2 cellular contexts compared by ENCODE assay signal in the genomic region with DNA sequence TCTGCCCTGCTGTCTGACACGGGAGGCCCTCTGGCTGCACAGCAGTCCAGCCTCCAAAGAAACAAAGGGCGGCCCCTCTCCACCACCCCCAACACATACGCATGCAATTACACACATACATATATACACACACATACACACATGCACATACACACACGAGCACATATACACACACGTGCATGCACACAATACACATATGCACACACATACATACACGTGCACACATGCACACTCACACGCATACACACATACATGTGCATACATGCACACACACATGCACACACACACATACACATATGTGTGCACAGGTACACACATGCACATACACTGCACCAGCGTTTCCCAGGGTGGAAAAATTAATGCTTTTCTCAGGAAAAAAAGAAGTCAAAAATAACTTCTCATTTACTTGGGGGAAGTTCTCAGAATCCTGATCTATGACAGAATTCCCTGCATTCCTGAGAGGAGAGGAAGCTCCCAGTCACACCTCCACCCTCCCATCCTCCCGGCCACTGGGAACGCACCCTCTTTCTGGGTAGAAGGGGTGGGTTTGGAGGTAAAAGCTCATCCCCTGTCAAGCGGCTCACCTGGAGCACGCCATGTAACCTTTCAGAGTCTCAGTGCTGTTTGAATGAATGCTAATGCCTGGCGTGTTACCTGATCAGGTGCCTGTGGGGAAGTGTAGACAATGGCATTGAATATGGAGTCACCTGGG.
TF ChIP-seq lines count a peak whose summit lies in the region.

No MANE protein-coding gene starts in this region.

TF ChIP-seq in GM23338, 12 proteins besides CTCF, POLR2A, EP300 and RAD21:
- TF ChIP-seq, protein P1, sequence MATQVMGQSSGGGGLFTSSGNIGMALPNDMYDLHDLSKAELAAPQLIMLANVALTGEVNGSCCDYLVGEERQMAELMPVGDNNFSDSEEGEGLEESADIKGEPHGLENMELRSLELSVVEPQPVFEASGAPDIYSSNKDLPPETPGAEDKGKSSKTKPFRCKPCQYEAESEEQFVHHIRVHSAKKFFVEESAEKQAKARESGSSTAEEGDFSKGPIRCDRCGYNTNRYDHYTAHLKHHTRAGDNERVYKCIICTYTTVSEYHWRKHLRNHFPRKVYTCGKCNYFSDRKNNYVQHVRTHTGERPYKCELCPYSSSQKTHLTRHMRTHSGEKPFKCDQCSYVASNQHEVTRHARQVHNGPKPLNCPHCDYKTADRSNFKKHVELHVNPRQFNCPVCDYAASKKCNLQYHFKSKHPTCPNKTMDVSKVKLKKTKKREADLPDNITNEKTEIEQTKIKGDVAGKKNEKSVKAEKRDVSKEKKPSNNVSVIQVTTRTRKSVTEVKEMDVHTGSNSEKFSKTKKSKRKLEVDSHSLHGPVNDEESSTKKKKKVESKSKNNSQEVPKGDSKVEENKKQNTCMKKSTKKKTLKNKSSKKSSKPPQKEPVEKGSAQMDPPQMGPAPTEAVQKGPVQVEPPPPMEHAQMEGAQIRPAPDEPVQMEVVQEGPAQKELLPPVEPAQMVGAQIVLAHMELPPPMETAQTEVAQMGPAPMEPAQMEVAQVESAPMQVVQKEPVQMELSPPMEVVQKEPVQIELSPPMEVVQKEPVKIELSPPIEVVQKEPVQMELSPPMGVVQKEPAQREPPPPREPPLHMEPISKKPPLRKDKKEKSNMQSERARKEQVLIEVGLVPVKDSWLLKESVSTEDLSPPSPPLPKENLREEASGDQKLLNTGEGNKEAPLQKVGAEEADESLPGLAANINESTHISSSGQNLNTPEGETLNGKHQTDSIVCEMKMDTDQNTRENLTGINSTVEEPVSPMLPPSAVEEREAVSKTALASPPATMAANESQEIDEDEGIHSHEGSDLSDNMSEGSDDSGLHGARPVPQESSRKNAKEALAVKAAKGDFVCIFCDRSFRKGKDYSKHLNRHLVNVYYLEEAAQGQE (IDR thresholded peaks at IDR 0.05; ENCODE audit: unreplicated experiment): no peak
- no peak for TF ChIP-seq ZNF331 (CRISPR knock-in tag; IDR thresholded peaks at IDR 0.05; ENCODE audit: low read depth)

TF ChIP-seq in WTC11, 78 proteins besides CTCF, POLR2A, EP300 and RAD21:
- TF ChIP-seq, protein P2, sequence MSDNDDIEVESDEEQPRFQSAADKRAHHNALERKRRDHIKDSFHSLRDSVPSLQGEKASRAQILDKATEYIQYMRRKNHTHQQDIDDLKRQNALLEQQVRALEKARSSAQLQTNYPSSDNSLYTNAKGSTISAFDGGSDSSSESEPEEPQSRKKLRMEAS (CRISPR knock-in tag; IDR thresholded peaks at IDR 0.05): no peak
- TF ChIP-seq, protein P3, sequence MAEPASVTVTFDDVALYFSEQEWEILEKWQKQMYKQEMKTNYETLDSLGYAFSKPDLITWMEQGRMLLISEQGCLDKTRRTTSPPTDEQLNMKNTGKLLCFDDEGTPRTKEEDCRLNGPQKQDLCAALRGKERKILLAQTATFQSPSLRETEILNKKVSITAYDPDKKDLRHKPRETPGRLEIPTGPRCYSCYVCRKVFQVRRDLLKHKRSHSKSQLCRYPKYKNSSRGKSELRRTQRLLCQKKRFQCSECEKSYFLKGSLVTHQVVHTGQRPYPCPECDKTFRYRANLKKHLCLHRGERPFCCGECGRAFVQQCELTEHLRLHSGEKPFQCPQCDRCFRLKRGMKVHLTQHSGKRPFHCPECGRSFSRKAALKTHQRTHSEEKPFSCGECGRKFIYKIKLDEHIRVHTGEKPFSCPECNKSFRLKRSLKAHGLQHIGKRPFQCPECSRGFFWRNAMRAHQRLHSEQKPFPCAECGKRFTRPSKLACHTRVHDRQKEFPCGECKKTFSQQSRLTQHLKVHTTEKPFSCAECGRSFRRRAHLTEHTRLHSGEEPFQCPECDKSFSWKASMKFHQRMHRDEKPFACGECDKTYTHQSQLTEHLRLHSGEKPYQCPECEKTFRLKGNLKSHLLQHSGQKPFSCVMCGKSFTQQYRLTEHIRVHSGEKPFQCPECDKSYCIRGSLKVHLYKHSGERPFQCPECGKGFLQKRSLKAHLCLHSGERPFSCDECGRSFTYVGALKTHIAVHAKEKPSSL (CRISPR knock-in tag; conservative IDR thresholded peaks at IDR 0.05): no peak
- TF ChIP-seq, protein P4, sequence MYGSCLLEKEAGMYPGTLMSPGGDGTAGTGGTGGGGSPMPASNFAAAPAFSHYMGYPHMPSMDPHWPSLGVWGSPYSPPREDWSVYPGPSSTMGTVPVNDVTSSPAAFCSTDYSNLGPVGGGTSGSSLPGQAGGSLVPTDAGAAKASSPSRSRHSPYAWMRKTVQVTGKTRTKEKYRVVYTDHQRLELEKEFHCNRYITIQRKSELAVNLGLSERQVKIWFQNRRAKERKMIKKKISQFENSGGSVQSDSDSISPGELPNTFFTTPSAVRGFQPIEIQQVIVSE (CRISPR knock-in tag; IDR thresholded peaks at IDR 0.05; ENCODE audit: borderline replicate concordance): no peak
- TF ChIP-seq SOX15 (CRISPR knock-in tag; IDR thresholded peaks at IDR 0.05) (no peak), ZNF138 (CRISPR knock-in tag; conservative IDR thresholded peaks at IDR 0.05) (no peak), GTF2I (CRISPR knock-in tag; conservative IDR thresholded peaks at IDR 0.05) (no peak), NFE2L1 (CRISPR knock-in tag; IDR thresholded peaks at IDR 0.05) (no peak), FOXK1 (CRISPR knock-in tag; IDR thresholded peaks at IDR 0.05) (no peak), RORB (CRISPR knock-in tag; IDR thresholded peaks at IDR 0.05) (no peak), ZNF423 (CRISPR knock-in tag; IDR thresholded peaks at IDR 0.05) (no peak), MXD4 (CRISPR knock-in tag; IDR thresholded peaks at IDR 0.05; ENCODE audit: borderline replicate concordance) (no peak), ATF1 (CRISPR knock-in tag; IDR thresholded peaks at IDR 0.05) (no peak), KAT7 (CRISPR knock-in tag; IDR thresholded peaks at IDR 0.05; ENCODE audit: borderline replicate concordance) (no peak), CREB1 (CRISPR knock-in tag; IDR thresholded peaks at IDR 0.05) (no peak), NR2C2 (CRISPR knock-in tag; IDR thresholded peaks at IDR 0.05) (no peak), NFYB (CRISPR knock-in tag; conservative IDR thresholded peaks at IDR 0.05; ENCODE audit: low read depth) (no peak)
- TF ChIP-seq, protein P5, sequence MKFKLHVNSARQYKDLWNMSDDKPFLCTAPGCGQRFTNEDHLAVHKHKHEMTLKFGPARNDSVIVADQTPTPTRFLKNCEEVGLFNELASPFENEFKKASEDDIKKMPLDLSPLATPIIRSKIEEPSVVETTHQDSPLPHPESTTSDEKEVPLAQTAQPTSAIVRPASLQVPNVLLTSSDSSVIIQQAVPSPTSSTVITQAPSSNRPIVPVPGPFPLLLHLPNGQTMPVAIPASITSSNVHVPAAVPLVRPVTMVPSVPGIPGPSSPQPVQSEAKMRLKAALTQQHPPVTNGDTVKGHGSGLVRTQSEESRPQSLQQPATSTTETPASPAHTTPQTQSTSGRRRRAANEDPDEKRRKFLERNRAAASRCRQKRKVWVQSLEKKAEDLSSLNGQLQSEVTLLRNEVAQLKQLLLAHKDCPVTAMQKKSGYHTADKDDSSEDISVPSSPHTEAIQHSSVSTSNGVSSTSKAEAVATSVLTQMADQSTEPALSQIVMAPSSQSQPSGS (CRISPR knock-in tag; IDR thresholded peaks at IDR 0.05; ENCODE audit: borderline replicate concordance, low read depth): no peak
- TF ChIP-seq, protein P6, sequence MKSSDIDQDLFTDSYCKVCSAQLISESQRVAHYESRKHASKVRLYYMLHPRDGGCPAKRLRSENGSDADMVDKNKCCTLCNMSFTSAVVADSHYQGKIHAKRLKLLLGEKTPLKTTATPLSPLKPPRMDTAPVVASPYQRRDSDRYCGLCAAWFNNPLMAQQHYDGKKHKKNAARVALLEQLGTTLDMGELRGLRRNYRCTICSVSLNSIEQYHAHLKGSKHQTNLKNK (CRISPR knock-in tag; IDR thresholded peaks at IDR 0.05): no peak
- TF ChIP-seq, protein P7, sequence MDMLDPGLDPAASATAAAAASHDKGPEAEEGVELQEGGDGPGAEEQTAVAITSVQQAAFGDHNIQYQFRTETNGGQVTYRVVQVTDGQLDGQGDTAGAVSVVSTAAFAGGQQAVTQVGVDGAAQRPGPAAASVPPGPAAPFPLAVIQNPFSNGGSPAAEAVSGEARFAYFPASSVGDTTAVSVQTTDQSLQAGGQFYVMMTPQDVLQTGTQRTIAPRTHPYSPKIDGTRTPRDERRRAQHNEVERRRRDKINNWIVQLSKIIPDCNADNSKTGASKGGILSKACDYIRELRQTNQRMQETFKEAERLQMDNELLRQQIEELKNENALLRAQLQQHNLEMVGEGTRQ (CRISPR knock-in tag; IDR thresholded peaks at IDR 0.05): no peak
- TF ChIP-seq, protein P8, sequence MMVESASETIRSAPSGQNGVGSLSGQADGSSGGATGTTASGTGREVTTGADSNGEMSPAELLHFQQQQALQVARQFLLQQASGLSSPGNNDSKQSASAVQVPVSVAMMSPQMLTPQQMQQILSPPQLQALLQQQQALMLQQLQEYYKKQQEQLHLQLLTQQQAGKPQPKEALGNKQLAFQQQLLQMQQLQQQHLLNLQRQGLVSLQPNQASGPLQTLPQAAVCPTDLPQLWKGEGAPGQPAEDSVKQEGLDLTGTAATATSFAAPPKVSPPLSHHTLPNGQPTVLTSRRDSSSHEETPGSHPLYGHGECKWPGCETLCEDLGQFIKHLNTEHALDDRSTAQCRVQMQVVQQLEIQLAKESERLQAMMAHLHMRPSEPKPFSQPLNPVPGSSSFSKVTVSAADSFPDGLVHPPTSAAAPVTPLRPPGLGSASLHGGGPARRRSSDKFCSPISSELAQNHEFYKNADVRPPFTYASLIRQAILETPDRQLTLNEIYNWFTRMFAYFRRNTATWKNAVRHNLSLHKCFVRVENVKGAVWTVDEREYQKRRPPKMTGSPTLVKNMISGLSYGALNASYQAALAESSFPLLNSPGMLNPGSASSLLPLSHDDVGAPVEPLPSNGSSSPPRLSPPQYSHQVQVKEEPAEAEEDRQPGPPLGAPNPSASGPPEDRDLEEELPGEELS (CRISPR knock-in tag; IDR thresholded peaks at IDR 0.05): no peak
